In genomic region chr4:75950416-75950815, GRCh38 we compare ENCODE assay signal across 23 cellular contexts. TPM values are rescaled to one million over a fixed set of nuclear protein-coding genes. Genes with fewer than 3 reads are reported as not detected.
"Had no signal": no experiment of that assay in that cellular context is flagged by ENCODE, and none has a peak within 500 bp of the region (broad histone marks: within the 10 kb centered on the region; RNA-seq: fewer than 3 reads in every experiment).

No MANE protein-coding gene starts in this region.

- H3K27ac ChIP-seq: ascending aorta, esophagus muscularis mucosa, foreskin keratinocyte, left ventricle myocardium inferior, stomach had no signal

- DNase-seq: activated B cell treated with CpG ODN at 0.5 μM for 24 hours; activated CD4-positive, alpha-beta T cell treated with anti-CD3 and anti-CD28 coated beads for 4 hours; activated CD8-positive, alpha-beta T cell treated with anti-CD3 and anti-CD28 coated beads for 36 hours; activated naive CD4-positive, alpha-beta T cell treated with anti-CD3 and anti-CD28 coated beads for 36 hours; activated naive CD8-positive, alpha-beta T cell treated with anti-CD3 and anti-CD28 coated beads, Interleukin-2, amount 50 U/mL, for 24 hours; activated T-cell treated with anti-CD3 and anti-CD28 coated beads, Interleukin-2, amount 50 U/mL, for 24 hours; cortex of kidney; effector CD8-positive, alpha-beta T cell; foreskin keratinocyte; left ventricle myocardium inferior; right cardiac atrium; stimulated activated CD4-positive, alpha-beta T cell treated with anti-CD3 and anti-CD28 coated beads, Interleukin-15, amount 100 ng/mL, for 24 hours; stimulated activated CD4-positive, alpha-beta T cell treated with anti-CD3 and anti-CD28 coated beads, Interleukin-2, amount 100 ng/mL, for 48 hours; stomach; T-cell had no signal

- H3K4me3 ChIP-seq: ascending aorta, esophagus muscularis mucosa, left ventricle myocardium inferior, stomach had no signal

- H3K4me1 ChIP-seq: ascending aorta, esophagus muscularis mucosa, foreskin keratinocyte, left ventricle myocardium inferior, stomach had no signal

- H3K27me3 ChIP-seq: ascending aorta, esophagus muscularis mucosa, foreskin keratinocyte, stomach had no signal

- H3K9me3 ChIP-seq: ascending aorta, esophagus muscularis mucosa, left ventricle myocardium inferior, stomach had no signal

RNA-seq across cellular contexts. Expression of gene PPEF2, which starts 48.2 kb away (rescaled TPM):
- total RNA-seq: ascending aorta, esophagus muscularis mucosa, foreskin keratinocyte, kidney epithelial cell, left ventricle myocardium inferior, omental fat pad, posterior vena cava, right cardiac atrium, skeletal muscle tissue, stomach had no signal
- polyA plus RNA-seq: foreskin keratinocyte, right cardiac atrium, stomach had no signal

RNA-seq across cellular contexts. Expression of gene CXCL9, which starts 56.9 kb away (rescaled TPM):
- total RNA-seq: activated B cell treated with CpG ODN at 0.5 μM for 24 hours, foreskin keratinocyte, kidney epithelial cell, neural crest cell, T-cell, temporal lobe had no signal
